In the genomic region with DNA sequence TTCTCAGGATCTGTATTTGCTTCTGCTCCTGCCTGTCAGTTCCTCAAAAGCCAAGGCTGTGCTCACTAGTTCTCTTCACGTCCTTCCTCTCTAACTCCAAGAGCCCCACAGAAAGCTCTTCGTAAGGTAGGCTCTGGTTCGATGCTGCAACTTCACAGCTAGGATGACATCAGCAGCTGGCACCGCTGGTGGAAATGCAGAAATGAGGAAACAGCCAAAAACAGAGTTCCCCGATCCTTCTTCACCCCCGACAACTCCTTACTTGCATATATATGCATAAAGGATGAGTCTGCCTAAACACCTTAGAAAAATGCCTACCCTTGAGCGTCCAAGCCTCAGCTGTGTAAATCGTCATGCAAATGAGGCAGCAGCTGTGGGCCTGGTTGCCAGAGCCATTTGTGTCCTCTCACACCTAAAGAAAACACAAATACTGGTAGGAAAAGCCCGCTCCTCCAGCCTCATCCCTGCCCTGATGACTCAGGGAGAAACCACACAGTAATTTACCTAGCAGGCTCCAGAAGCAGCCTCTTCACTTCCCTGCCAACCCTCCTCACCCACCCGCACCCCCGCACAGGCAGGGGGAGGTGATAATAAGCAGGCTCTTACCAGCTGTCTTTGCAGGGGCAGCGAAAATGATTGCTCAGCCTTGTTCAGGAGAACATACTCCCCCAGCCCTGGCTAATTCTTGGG, we compare ENCODE assay signal across 8 cellular contexts. TPM values are rescaled to one million over a fixed set of nuclear protein-coding genes. Genes with fewer than 3 reads are reported as not detected.
DNase-seq lines count a peak whose midpoint lies in the region; ATAC-seq and TF ChIP-seq lines count a peak whose summit lies in the region.

No MANE protein-coding gene starts in this region.

- no peaks in the 10 kb centered on the region for H3K27me3 ChIP-seq in ascending aorta

- H3K4me1 ChIP-seq in ascending aorta, result peaks cover 0 to 9% of the 10 kb centered on the region in 2 donors

- no peaks in the 10 kb centered on the region for H3K36me3 ChIP-seq in ascending aorta

- H3K9me3 ChIP-seq in ascending aorta, result no peaks in the 10 kb centered on the region

- DNase-seq in GDM1 (lab: John Stamatoyannopoulos, UW) (peak; percentile 84), NCI-H510A treated with DMSO at 0.1 percent for 48 hours (lab: John Stamatoyannopoulos, UW) (peak; percentile 77), ascending aorta (ENCODE audit: low spot score in 2 of 2) (peak; percentile 22 to 76), kidney tubule cell (ENCODE audit: low spot score) (peak; percentile 90), foreskin melanocyte (no peak), T-helper 2 cell (no peak)
- no peak for DNase-seq in activated effector memory CD4-positive, alpha-beta T cell treated with Interleukin-2 at 50 U/mL for 16 hours

- peak; percentile 53 for ATAC-seq in HG03354 (IDR thresholded peaks at IDR 0.05; ENCODE audit: poor library complexity, severe bottlenecking, unreplicated experiment)

- no peak overlapping the region for H3K4me3 ChIP-seq in ascending aorta

- intact Hi-C loops in ascending aorta (cut with DNase I), result no loop called here

- TF ChIP-seq CTCF in ascending aorta (IDR thresholded peaks at IDR 0.05), result no peak

- no peak overlapping the region for H3K27ac ChIP-seq in ascending aorta

RNA-seq across cellular contexts. Expression of gene BATF3, which starts 28.2 kb away (rescaled TPM):
- 18.4 TPM for total RNA-seq in ascending aorta

Comparison
In these comparisons a context has a peak if more than half of its experiments do, and no peak if none do; other contexts are left out.
1. DNase-seq: peak in GDM1 (single experiment), NCI-H510A treated with DMSO at 0.1 percent for 48 hours (single experiment), ascending aorta (2 of 2) and kidney tubule cell (single experiment); none in foreskin melanocyte (single experiment), activated effector memory CD4-positive, alpha-beta T cell treated with Interleukin-2 at 50 U/mL for 16 hours (single experiment) and T-helper 2 cell (0 of 5).